In genomic region chr4:1230971-1231636, GRCh38 we compare ENCODE assay signal across 13 cellular contexts. TPM values are rescaled to one million over a fixed set of nuclear protein-coding genes. Genes with fewer than 3 reads are reported as not detected.
A peak's percentile ranks its signal among the peaks of the same experiment; 100 is the strongest.
DNase-seq lines count a peak whose midpoint lies in the region; ATAC-seq and TF ChIP-seq lines count a peak whose summit lies in the region.
"Had no signal": no experiment of that assay in that cellular context is flagged by ENCODE, and none has a peak within 500 bp of the region (broad histone marks: within the 10 kb centered on the region; RNA-seq: fewer than 3 reads in every experiment).

No MANE protein-coding gene starts in this region.

- WGBS in right cardiac atrium, result 95% methylated on average over 20 of the region's 20 CpGs
- WGBS in trophoblast cell (ENCODE audit: extremely low coverage, insufficient coverage, insufficient read length), result no CpG with 5 or more reads among the region's 20 CpGs

- peaks cover 35% of the 10 kb centered on the region for H3K36me3 Mint-ChIP-seq in chondrocyte (ENCODE audit: low read depth)

- no peak overlapping the region for H3K23ac ChIP-seq in trophoblast cell (ENCODE audit: low read length)

- H3K9me3 ChIP-seq in right cardiac atrium (ENCODE audit: control insufficient read depth, low read length) (no peaks in the 10 kb centered on the region), left ventricle myocardium inferior (replicated peaks) (no peaks in the 10 kb centered on the region), trophoblast cell (ENCODE audit: insufficient read depth, low read depth, low read length) (peaks cover 11% of the 10 kb centered on the region)
- H3K9me3 ChIP-seq: BLaER1 treated with 17β-estradiol and CSF1 and Interleukin-3, amounts not matched to agents 10 nM and 100 nM had no signal

- H3K79me2 ChIP-seq in trophoblast cell (ENCODE audit: control insufficient read depth, insufficient read depth, low read length, poor library complexity), result no peaks in the 10 kb centered on the region

- no peak overlapping the region for H2AFZ ChIP-seq in trophoblast cell (ENCODE audit: insufficient read depth, low read length, poor library complexity)

- no peak overlapping the region for H2BK12ac ChIP-seq in trophoblast cell (ENCODE audit: low read length)

- peak overlapping the region; percentile 17 for H3K27ac Mint-ChIP-seq in chondrocyte (ENCODE audit: unreplicated experiment)

- H3K4me2 ChIP-seq in trophoblast cell (ENCODE audit: low read length), result no peak overlapping the region
- H3K4me2 ChIP-seq: BLaER1 treated with 17β-estradiol and CSF1 and Interleukin-3, amounts not matched to agents 10 nM and 100 nM had no signal

- POLR2A ChIA-PET in RWPE1 (lab: Yijun Ruan, JAX; ENCODE audit: low non-redundant PET), result no interaction called here

- H3K9ac ChIP-seq in trophoblast cell (ENCODE audit: low read length), result no peak overlapping the region
- H3K9ac ChIP-seq: BLaER1 treated with 17β-estradiol and CSF1 and Interleukin-3, amounts not matched to agents 10 nM and 100 nM had no signal

- H4K12ac ChIP-seq in trophoblast cell (ENCODE audit: low read depth, low read length), result no peak overlapping the region

- ATAC-seq in right cardiac atrium (no peak), GM21526 (IDR thresholded peaks at IDR 0.05; ENCODE audit: low FRiP score, unreplicated experiment) (no peak), GM18868 (IDR thresholded peaks at IDR 0.05; ENCODE audit: unreplicated experiment) (no peak)

- no peak overlapping the region for H4K8ac ChIP-seq in trophoblast cell (ENCODE audit: low read depth, low read length)

- no peak overlapping the region for H4K91ac ChIP-seq in trophoblast cell (ENCODE audit: low read depth, low read length)

- no peak overlapping the region for H3K14ac ChIP-seq in trophoblast cell (ENCODE audit: low read length)

- H3K4me3 ChIP-seq in right cardiac atrium (ENCODE audit: low read length) (no peak overlapping the region), left ventricle myocardium inferior (no peak overlapping the region), trophoblast cell (ENCODE audit: low read depth, low read length) (no peak overlapping the region)
- H3K4me3 ChIP-seq: BLaER1 treated with 17β-estradiol and CSF1 and Interleukin-3, amounts not matched to agents 10 nM and 100 nM had no signal

- DNase-seq in right cardiac atrium (peak; percentile 5 to 44 (median 32)), left ventricle myocardium inferior (no peak), RWPE1 (ENCODE audit: low spot score) (no peak), chondrocyte (ENCODE audit: low spot score) (no peak), trophoblast cell (peak; percentile 25 to 32)
- no peak for DNase-seq in activated CD4-positive, alpha-beta T cell treated with anti-CD3 and anti-CD28 coated beads for 4 hours
- DNase-seq: ACHN; Calu3; CD4-positive, CD25-positive, alpha-beta regulatory T cell; DMS 273 treated with DMSO at 0.1 percent for 48 hours had no signal

- H3K4me1 ChIP-seq in right cardiac atrium (ENCODE audit: control insufficient read depth, insufficient read depth, low read length) (peaks cover 3% of the 10 kb centered on the region), left ventricle myocardium inferior (peaks cover 44% of the 10 kb centered on the region), trophoblast cell (ENCODE audit: control insufficient read depth in 1 of 2, insufficient read depth in 2 of 2, low read length in 2 of 2) (peaks cover 10 to 14% of the 10 kb centered on the region in 2 experiments)

- no peak overlapping the region for H3K18ac ChIP-seq in trophoblast cell (ENCODE audit: low read length)

- no peaks in the 10 kb centered on the region for H3K9me3 Mint-ChIP-seq in chondrocyte (ENCODE audit: low read depth)
- H3K9me3 Mint-ChIP-seq: CD4-positive, CD25-positive, alpha-beta regulatory T cell had no signal

- H3K27ac ChIP-seq in right cardiac atrium (ENCODE audit: low read length) (no peak overlapping the region), left ventricle myocardium inferior (replicated peaks) (no peak overlapping the region), RWPE1 (peak overlapping the region; percentile 87), trophoblast cell (ENCODE audit: low read depth, low read length) (no peak overlapping the region)
- H3K27ac ChIP-seq: BLaER1 treated with 17β-estradiol and CSF1 and Interleukin-3, amounts not matched to agents 10 nM and 100 nM had no signal

- intact Hi-C loops in right cardiac atrium (cut with DNase I), result loop anchor here in 2 of 4 donors (5.0 to 10.0 kb wide), 2 partner anchors 56 to 64 kb away; partner anchors contain the start of gene SPON2 (in 1 of the 2)
- intact Hi-C loops in left ventricle myocardium inferior (cut with micrococcal nuclease), result no loop called here

- H2BK120ac ChIP-seq in trophoblast cell (ENCODE audit: insufficient read depth, low read length, poor library complexity), result no peak overlapping the region

- H2AK5ac ChIP-seq in trophoblast cell (ENCODE audit: low read length), result no peak overlapping the region

- peaks cover 91% of the 10 kb centered on the region for H3K36me3 ChIP-seq in left ventricle myocardium inferior
- H3K36me3 ChIP-seq in trophoblast cell (ENCODE audit: control insufficient read depth in 1 of 2, insufficient read depth in 2 of 2, low read length in 2 of 2), result peaks cover 92% of the 10 kb centered on the region in 2 experiments

- H2BK5ac ChIP-seq in trophoblast cell (ENCODE audit: low read depth, low read length, poor library complexity), result no peak overlapping the region

- H3K27me3 Mint-ChIP-seq in chondrocyte (ENCODE audit: low read depth), result no peaks in the 10 kb centered on the region
- H3K27me3 Mint-ChIP-seq: CD4-positive, CD25-positive, alpha-beta regulatory T cell had no signal

- H3K27me3 ChIP-seq in right cardiac atrium (ENCODE audit: control insufficient read depth, insufficient read depth), result no peaks in the 10 kb centered on the region
- H3K27me3 ChIP-seq in left ventricle myocardium inferior (ENCODE audit: low read depth), result no peaks in the 10 kb centered on the region
- no peaks in the 10 kb centered on the region for H3K27me3 ChIP-seq in trophoblast cell (ENCODE audit: insufficient read depth, low read length)
- H3K27me3 ChIP-seq: BLaER1 treated with 17β-estradiol and CSF1 and Interleukin-3, amounts not matched to agents 10 nM and 100 nM had no signal

- no peak overlapping the region for H3K4me3 Mint-ChIP-seq in chondrocyte (ENCODE audit: unreplicated experiment)
- H3K4me3 Mint-ChIP-seq: CD4-positive, CD25-positive, alpha-beta regulatory T cell had no signal

- CTCF ChIA-PET in RWPE1 (lab: Yijun Ruan, JAX), result interaction anchor here (0.6 kb wide), 1 partner anchor 247 kb away, joined by 5 read pairs; no protein-coding TSS in a partner anchor

- peaks cover 30% of the 10 kb centered on the region for H3K4me1 Mint-ChIP-seq in chondrocyte (ENCODE audit: low read depth)

- H3K4ac ChIP-seq in trophoblast cell (ENCODE audit: low read depth, low read length), result no peak overlapping the region

- H3K79me1 ChIP-seq in trophoblast cell (ENCODE audit: low read length), result no peaks in the 10 kb centered on the region

- TF ChIP-seq CTCF in left ventricle myocardium inferior (IDR thresholded peaks at IDR 0.05; ENCODE audit: borderline replicate concordance) (no peak), RWPE1 (conservative IDR thresholded peaks at IDR 0.05; ENCODE audit: low read depth) (no peak), chondrocyte (IDR thresholded peaks at IDR 0.05) (no peak)

RNA-seq across cellular contexts. Expression of gene CTBP1, which starts 17.8 kb away (rescaled TPM):
- total RNA-seq in right cardiac atrium, result 100 to 1,000 TPM; 123 to 145 (median 134) TPM
- 119 TPM for polyA plus RNA-seq in right cardiac atrium
- 112 TPM for total RNA-seq in left ventricle myocardium inferior
- total RNA-seq in chondrocyte, result 147 to 175 TPM (median 151 TPM) in 3 replicates
- 76.4 and 79.7 TPM in 2 replicates for polyA plus RNA-seq in trophoblast cell (2013)

RNA-seq across cellular contexts. Expression of gene MAEA, which starts 58.6 kb away (rescaled TPM):
- total RNA-seq in right cardiac atrium, result 10 to 100 TPM; 51.6 to 61.8 (median 59.2) TPM
- 53.4 TPM for polyA plus RNA-seq in right cardiac atrium
- total RNA-seq in left ventricle myocardium inferior, result 49.5 TPM
- total RNA-seq in chondrocyte, result 54.4 to 62.6 TPM (median 56.3 TPM) in 3 replicates
- polyA plus RNA-seq in trophoblast cell (2013), result 58.8 and 59.3 TPM in 2 replicates

RNA-seq across cellular contexts. Expression of gene SPON2, which starts 58.7 kb away (rescaled TPM):
- total RNA-seq in right cardiac atrium (10 to 100 TPM; 12.2 to 27.4 (median 14.2) TPM), left ventricle myocardium inferior (13.9 TPM), chondrocyte (158 to 184 TPM (median 162 TPM) in 3 replicates)
- 9.6 TPM for polyA plus RNA-seq in right cardiac atrium
- polyA plus RNA-seq in trophoblast cell (2013), result 13.7 TPM in 2 replicates

Comparison
In these comparisons a context has a peak if more than half of its experiments do, and no peak if none do; other contexts are left out.
1. DNase-seq: peak in right cardiac atrium (3 of 3) and trophoblast cell (2 of 2); none in left ventricle myocardium inferior (single experiment), RWPE1 (single experiment), chondrocyte (single experiment) and activated CD4-positive, alpha-beta T cell treated with anti-CD3 and anti-CD28 coated beads for 4 hours (0 of 2).